Comparison of ENCODE assay signal across 22 cellular contexts in genomic region chr11:110283862-110284261, GRCh38. TPM values are rescaled to one million over a fixed set of nuclear protein-coding genes. Genes with fewer than 3 reads are reported as not detected.
A peak's percentile ranks its signal among the peaks of the same experiment; 100 is the strongest.
DNase-seq lines count a peak whose midpoint lies in the region; ATAC-seq, FAIRE-seq and TF ChIP-seq lines count a peak whose summit lies in the region.
"Had no signal": no experiment of that assay in that cellular context is flagged by ENCODE, and none has a peak within 500 bp of the region (broad histone marks: within the 10 kb centered on the region; RNA-seq: fewer than 3 reads in every experiment).

No MANE protein-coding gene starts in this region.

- no peak overlapping the region for H2AK5ac ChIP-seq in mesenchymal stem cell (ENCODE audit: low read length, severe bottlenecking)

- H4K8ac ChIP-seq in mesenchymal stem cell (ENCODE audit: low read length) = no peak overlapping the region

- no peak overlapping the region for H3K4me3 ChIP-seq in A549
- no peak overlapping the region for H3K4me3 ChIP-seq in SK-N-MC
- H3K4me3 ChIP-seq in mesenchymal stem cell (ENCODE audit: insufficient read depth in 1 of 2, low read depth in 1 of 2, low read length in 2 of 2) = no peak overlapping the region
- H3K4me3 ChIP-seq: BLaER1 treated with 17β-estradiol and CSF1 and Interleukin-3, amounts not matched to agents 10 nM and 100 nM; HAP-1 had no signal

- H3K14ac ChIP-seq in mesenchymal stem cell (ENCODE audit: low read length in 2 of 2) = no peak overlapping the region

- FAIRE-seq in A549 (lab: Jason Lieb, UNC) = no peak
- peak; percentile 18 for FAIRE-seq in colon (lab: Jason Lieb, UNC)
- FAIRE-seq: GM12891, H54 had no signal

- no peak overlapping the region for H2BK120ac ChIP-seq in mesenchymal stem cell (ENCODE audit: low read depth, low read length)

- H3K4me2 ChIP-seq in A549 (peak overlapping the region; percentile 32; the same call in 1 of the 3 replicates), mesenchymal stem cell (ENCODE audit: low read length, poor library complexity, severe bottlenecking) (no peak overlapping the region)
- H3K4me2 ChIP-seq: BLaER1 treated with 17β-estradiol and CSF1 and Interleukin-3, amounts not matched to agents 10 nM and 100 nM had no signal

- TF ChIP-seq POLR2A in A549 (IDR thresholded peaks at IDR 0.05; ENCODE audit: low read length) (no peak), erythroblast (IDR thresholded peaks at IDR 0.05; ENCODE audit: low read length) (no peak)

- no peak overlapping the region for H3K18ac ChIP-seq in mesenchymal stem cell (ENCODE audit: low read depth in 1 of 2, low read length in 2 of 2)

- no peak for TF ChIP-seq CTCF in A549 (IDR thresholded peaks at IDR 0.05)

- H3K9ac ChIP-seq in SK-N-MC (ENCODE audit: insufficient read length) (no peak overlapping the region), mesenchymal stem cell (ENCODE audit: low read length) (no peak overlapping the region)
- H3K9ac ChIP-seq: BLaER1 treated with 17β-estradiol and CSF1 and Interleukin-3, amounts not matched to agents 10 nM and 100 nM had no signal

- peaks cover 73% of the 10 kb centered on the region for H3K36me3 ChIP-seq in SK-N-MC (ENCODE audit: insufficient read depth, low read length)
- peaks cover 2 to 6% of the 10 kb centered on the region in 2 experiments for H3K36me3 ChIP-seq in mesenchymal stem cell (ENCODE audit: control insufficient read depth in 1 of 2, insufficient read depth in 2 of 2, low read depth in 1 of 2, low read length in 2 of 2)
- H3K36me3 ChIP-seq: BE2C, HAP-1 had no signal

- H3K79me1 ChIP-seq in mesenchymal stem cell (replicated peaks; ENCODE audit: low read length, poor library complexity, severe bottlenecking) = peaks cover 2% of the 10 kb centered on the region

- POLR2A ChIA-PET in A549 (lab: Yijun Ruan, JAX) = no interaction called here

- ATAC-seq in A549 (no peak), HG03432 (IDR thresholded peaks at IDR 0.05; ENCODE audit: unreplicated experiment) (no peak), HG03442 (IDR thresholded peaks at IDR 0.05; ENCODE audit: unreplicated experiment) (no peak)

- CTCF ChIA-PET in A549 (lab: Yijun Ruan, JAX) = no interaction called here

- no peak overlapping the region for H2AFZ ChIP-seq in mesenchymal stem cell (ENCODE audit: low read depth, low read length)

- no peak overlapping the region for H2BK12ac ChIP-seq in mesenchymal stem cell (ENCODE audit: low read length in 2 of 2)

- H4K91ac ChIP-seq in mesenchymal stem cell (ENCODE audit: low read length) = no peak overlapping the region

- H3K27ac ChIP-seq in A549 (no peak overlapping the region), SK-N-MC (0 out of 2 replicates have a peak overlapping the region, but pooled peaks have one; percentile 37), mesenchymal stem cell (ENCODE audit: low read length, poor library complexity, severe bottlenecking) (no peak overlapping the region)
- H3K27ac ChIP-seq: BLaER1 treated with 17β-estradiol and CSF1 and Interleukin-3, amounts not matched to agents 10 nM and 100 nM had no signal

- no peak for DNase-seq in A549 (ENCODE audit: low read depth in 1 of 2, low spot score in 1 of 2)
- DNase-seq in SK-N-MC (ENCODE audit: low read depth, low spot score) = no peak
- DNase-seq in mesenchymal stem cell = no peak
- DNase-seq in erythroblast (lab: John Stamatoyannopoulos, UW) = no peak
- no peak for DNase-seq in ecto neural progenitor cell (ENCODE audit: low spot score)
- DNase-seq: ACHN; AML-193; BE2C; Calu3; CD4-positive, alpha-beta memory T cell; COR-L47; DMS79 treated with DMSO at 0.1 percent for 48 hours; GF-D8; GOT3; HFFc6 had no signal

- TF ChIP-seq RAD21 in A549 (conservative IDR thresholded peaks at IDR 0.05 in 1 of 2, IDR thresholded peaks at IDR 0.05 in 1 of 2) = no peak

- H2BK5ac ChIP-seq in mesenchymal stem cell (ENCODE audit: low read depth, low read length, poor library complexity, severe bottlenecking) = peak overlapping the region; percentile 8

- 84% methylated on average over 4 of the region's 4 CpGs for WGBS in A549 (ENCODE audit: missing lambda C conversion rate)
- 100% methylated on average over 1 of the region's 4 CpGs for WGBS in mesenchymal stem cell

- H3K27me3 ChIP-seq in mesenchymal stem cell (ENCODE audit: control insufficient read depth in 1 of 2, insufficient read depth in 1 of 2, low read length in 2 of 2) = no peaks in the 10 kb centered on the region
- H3K27me3 ChIP-seq: BE2C; BLaER1 treated with 17β-estradiol and CSF1 and Interleukin-3, amounts not matched to agents 10 nM and 100 nM had no signal

- no peaks in the 10 kb centered on the region for H3K9me3 ChIP-seq in A549
- H3K9me3 ChIP-seq in SK-N-MC (ENCODE audit: low read depth, low read length) = peaks cover under 1% of the 10 kb centered on the region
- H3K9me3 ChIP-seq in mesenchymal stem cell (ENCODE audit: control insufficient read depth, low read length) = no peaks in the 10 kb centered on the region
- H3K9me3 ChIP-seq: BE2C, HAP-1 had no signal

- H3K4me1 ChIP-seq in A549 (peaks cover 68% of the 10 kb centered on the region), mesenchymal stem cell (ENCODE audit: control insufficient read depth, insufficient read depth, low read depth, low read length) (no peaks in the 10 kb centered on the region)
- H3K4me1 ChIP-seq: BE2C had no signal

- H2BK15ac ChIP-seq in mesenchymal stem cell (ENCODE audit: low read depth, poor library complexity, severe bottlenecking) = no peak overlapping the region

- no peak overlapping the region for H3K23ac ChIP-seq in mesenchymal stem cell (ENCODE audit: low read length in 2 of 2)

- TF ChIP-seq EP300 in A549 (IDR thresholded peaks at IDR 0.05) = no peak

- no peak overlapping the region for H3K4ac ChIP-seq in mesenchymal stem cell (ENCODE audit: low read depth in 1 of 2, low read length in 2 of 2)

TF ChIP-seq in A549, 52 proteins besides CTCF, POLR2A, EP300 and RAD21:
- no peak for TF ChIP-seq JUNB (IDR thresholded peaks at IDR 0.05)
- TF ChIP-seq KDM5A (IDR thresholded peaks at IDR 0.05) = no peak
- no peak for TF ChIP-seq ZNF302 (CRISPR knock-in tag; IDR thresholded peaks at IDR 0.05)
- TF ChIP-seq HEYL (CRISPR knock-in tag; IDR thresholded peaks at IDR 0.05) = no peak
- no peak for TF ChIP-seq RCOR1 (IDR thresholded peaks at IDR 0.05; ENCODE audit: low read depth, low read length)
- TF ChIP-seq TP53 (CRISPR knock-in tag; IDR thresholded peaks at IDR 0.05) = no peak
- no peak for TF ChIP-seq ZSCAN20 (CRISPR knock-in tag; IDR thresholded peaks at IDR 0.05)
- TF ChIP-seq SREBF2 (IDR thresholded peaks at IDR 0.05) = no peak
- no peak for TF ChIP-seq USF2 (IDR thresholded peaks at IDR 0.05)
- TF ChIP-seq JUN (IDR thresholded peaks at IDR 0.05) = no peak
- TF ChIP-seq FOXS1 (CRISPR knock-in tag; IDR thresholded peaks at IDR 0.05) = no peak

RNA-seq across cellular contexts. Expression of gene RDX, which starts 12.6 kb away (rescaled TPM):
- polyA plus RNA-seq in A549 (2011; rRNA removed) = 171 and 183 TPM in 2 replicates
- 34.4 and 47.4 TPM in 2 replicates for polyA plus RNA-seq in A549 (2012; cell fraction: cytosol; rRNA removed)
- polyA plus RNA-seq in A549 (2012; cell fraction: nucleus; rRNA removed) = 18.4 and 25.5 TPM in 2 replicates
- 127 to 158 TPM (median 149 TPM) in 3 replicates for polyA plus RNA-seq in A549 (2017; fragmentation: RNase III; extraction: RNeasy Plus Mini Kit Qiagen cat#74134 plus additional on column Dnase treatment)
- polyA minus RNA-seq in A549 (2011; rRNA and poly(A)+ RNA removed) = 70.7 and 74.9 TPM in 2 replicates
- polyA plus RNA-seq in mesenchymal stem cell (2013, experiment 1 of 2) = 84.4 TPM
- 83.4 TPM for polyA plus RNA-seq in mesenchymal stem cell (2013, experiment 2 of 2)
